8 cellular contexts compared by ENCODE assay signal in genomic region chr16:588889-589657, GRCh38. TPM values are rescaled to one million over a fixed set of nuclear protein-coding genes. Genes with fewer than 3 reads are reported as not detected.
DNase-seq lines count a peak whose midpoint lies in the region; ATAC-seq lines count a peak whose summit lies in the region.

No MANE protein-coding gene starts in this region.

- H3K4me2 ChIP-seq in mesendoderm (ENCODE audit: low read length), result peak overlapping the region; percentile 85

- no peak overlapping the region for H2BK120ac ChIP-seq in mesendoderm (ENCODE audit: low read depth, low read length)

- H3K36me3 Mint-ChIP-seq in effector memory CD8-positive, alpha-beta T cell (ENCODE audit: insufficient read depth), result peaks cover 26% of the 10 kb centered on the region

- peak overlapping the region; percentile 96 to 98 for H3K27ac Mint-ChIP-seq in effector memory CD8-positive, alpha-beta T cell

- no peak overlapping the region for H4K8ac ChIP-seq in mesendoderm (ENCODE audit: low read depth, low read length)

- H3K4ac ChIP-seq in mesendoderm (ENCODE audit: low read depth, low read length), result peak overlapping the region; percentile 29

- peak overlapping the region; percentile 99 for H2BK5ac ChIP-seq in mesendoderm (ENCODE audit: low read length)

- H3K4me3 Mint-ChIP-seq in effector memory CD8-positive, alpha-beta T cell, result peak overlapping the region; percentile 92 to 93

- H3K23ac ChIP-seq in mesendoderm (ENCODE audit: low read length), result peak overlapping the region; percentile 89

- H3K4me1 ChIP-seq in mesendoderm (ENCODE audit: control insufficient read depth, low read depth, low read length), result peaks cover 3% of the 10 kb centered on the region

- H3K9me3 Mint-ChIP-seq in effector memory CD8-positive, alpha-beta T cell, result no peaks in the 10 kb centered on the region

- ATAC-seq in GM21360 (IDR thresholded peaks at IDR 0.05; ENCODE audit: unreplicated experiment), result peak; percentile 55
- peak; percentile 71 for ATAC-seq in effector memory CD8-positive, alpha-beta T cell (replicated peaks)

- no CpG with 5 or more reads among the region's 107 CpGs for WGBS in mesendoderm (ENCODE audit: extremely low coverage, insufficient coverage, low lambda C conversion rate)

- H3K56ac ChIP-seq in mesendoderm (ENCODE audit: low read length), result peak overlapping the region; percentile 100

- peak overlapping the region; percentile 92 for H3K4me3 ChIP-seq in mesendoderm (ENCODE audit: low read length)

- peak overlapping the region; percentile 97 for H3K9ac ChIP-seq in mesendoderm (ENCODE audit: low read length)

- H3K79me2 ChIP-seq in mesendoderm (ENCODE audit: control insufficient read depth, insufficient read depth, low read length), result peaks cover 12% of the 10 kb centered on the region

- peak overlapping the region; percentile 97 for H3K27ac ChIP-seq in mesendoderm (ENCODE audit: low read depth, low read length)

- no peaks in the 10 kb centered on the region for H3K27me3 Mint-ChIP-seq in effector memory CD8-positive, alpha-beta T cell

- no peak overlapping the region for H4K5ac ChIP-seq in mesendoderm (ENCODE audit: low read length)

- H2AK5ac ChIP-seq in mesendoderm (ENCODE audit: low read length), result no peak overlapping the region

- no peak overlapping the region for H2BK15ac ChIP-seq in mesendoderm (replicated peaks; ENCODE audit: low read depth)

- peaks cover 14% of the 10 kb centered on the region for H3K79me1 ChIP-seq in mesendoderm (ENCODE audit: low read length)

- no peaks in the 10 kb centered on the region for H3K36me3 ChIP-seq in mesendoderm (ENCODE audit: control insufficient read depth, insufficient read depth, low read length)

- DNase-seq in COLO829 (ENCODE audit: low spot score), result peak; percentile 86
- peak; percentile 90 for DNase-seq in HT1080 (ENCODE audit: low read depth)
- peak; percentile 95 for DNase-seq in NK-92 treated with Interleukin-12 subunit alpha and Interleukin-12 subunit beta, amount 100 ng/mL, for 24 hours (lab: John Stamatoyannopoulos, UW)
- peak; percentile 93 to 100 (median 99) for DNase-seq in activated CD8-positive, alpha-beta memory T cell treated with anti-CD3 and anti-CD28 coated beads for 48 hours (ENCODE audit: low read depth in 2 of 3, low spot score in 2 of 3)
- peak; percentile 98 to 99 (median 99) for DNase-seq in effector memory CD8-positive, alpha-beta T cell
- peak; percentile 97 for DNase-seq in mesendoderm
- peak; percentile 91 for DNase-seq in stimulated activated CD8-positive, alpha-beta memory T cell treated with anti-CD3 and anti-CD28 coated beads, Interleukin-12 subunit alpha, Interleukin-12 subunit beta, amount 100 ng/mL, for 24 hours (ENCODE audit: extremely low read depth)

- H3K18ac ChIP-seq in mesendoderm (ENCODE audit: low read length), result peak overlapping the region; percentile 86

- H3K27me3 ChIP-seq in mesendoderm (ENCODE audit: insufficient read depth, low read length, poor library complexity), result no peaks in the 10 kb centered on the region

- peaks cover 32 to 35% of the 10 kb centered on the region in 2 donors for H3K4me1 Mint-ChIP-seq in effector memory CD8-positive, alpha-beta T cell (ENCODE audit: low read depth in 2 of 2)

RNA-seq across cellular contexts. Expression of gene RAB40C, which starts 0.8 kb away (rescaled TPM):
- total RNA-seq in HT1080 (2014; rRNA removed; shearing (Covaris generic)), result 12.9 and 15.2 TPM in 2 replicates
- 13.6 and 15.9 TPM in 2 replicates for polyA plus RNA-seq in HT1080 (2015; cell fraction: cytosol; rRNA removed)
- 19.1 and 24.1 TPM in 2 replicates for polyA plus RNA-seq in HT1080 (2015; cell fraction: nucleus; rRNA removed)
- polyA plus RNA-seq in mesendoderm (2013, experiment 1 of 2), result 10.0 TPM
- polyA plus RNA-seq in mesendoderm (2013, experiment 2 of 2), result 9.8 TPM

RNA-seq across cellular contexts. Expression of gene PIGQ, which starts 19.3 kb away (rescaled TPM):
- 38.2 and 53.0 TPM in 2 replicates for total RNA-seq in HT1080 (2014; rRNA removed; shearing (Covaris generic))
- 30.1 and 37.3 TPM in 2 replicates for polyA plus RNA-seq in HT1080 (2015; cell fraction: cytosol; rRNA removed)
- 68.4 and 71.1 TPM in 2 replicates for polyA plus RNA-seq in HT1080 (2015; cell fraction: nucleus; rRNA removed)
- 12.1 TPM for polyA plus RNA-seq in mesendoderm (2013, experiment 1 of 2)
- 12.6 TPM for polyA plus RNA-seq in mesendoderm (2013, experiment 2 of 2)

RNA-seq across cellular contexts. Expression of gene NHLRC4, which starts 22.3 kb away (rescaled TPM):
- total RNA-seq in HT1080 (2014; rRNA removed; shearing (Covaris generic)), result 0.07 and 1.1 TPM in 2 replicates
- polyA plus RNA-seq in HT1080 (2015; cell fraction: cytosol; rRNA removed), result 0.36 and 0.74 TPM in 2 replicates
- polyA plus RNA-seq in HT1080 (2015; cell fraction: nucleus; rRNA removed), result 1.5 and 2.2 TPM in 2 replicates
- polyA plus RNA-seq in mesendoderm (2013, experiment 1 of 2), result 0.08 TPM
- polyA plus RNA-seq in mesendoderm (2013, experiment 2 of 2), result 0.07 TPM

RNA-seq across cellular contexts. Expression of gene PRR35, which starts 28.9 kb away (rescaled TPM):
- 0.10 TPM in 1 of 2 replicates, not detected in the other for total RNA-seq in HT1080 (2014; rRNA removed; shearing (Covaris generic))
- polyA plus RNA-seq in HT1080 (2015; cell fraction: cytosol; rRNA removed), result 0.07 TPM in 1 of 2 replicates, not detected in the other
- polyA plus RNA-seq in HT1080 (2015; cell fraction: nucleus; rRNA removed), result 0.07 and 0.13 TPM in 2 replicates
- 0.04 TPM for polyA plus RNA-seq in mesendoderm (2013, experiment 1 of 2)
- polyA plus RNA-seq in mesendoderm (2013, experiment 2 of 2), result 0.03 TPM

RNA-seq across cellular contexts. Expression of gene WFIKKN1, which starts 41.7 kb away (rescaled TPM):
- total RNA-seq in HT1080 (2014; rRNA removed; shearing (Covaris generic)), result 0.03 and 0.14 TPM in 2 replicates
- 0.01 and 0.20 TPM in 2 replicates for polyA plus RNA-seq in HT1080 (2015; cell fraction: cytosol; rRNA removed)
- 0.12 TPM in 1 of 2 replicates, not detected in the other for polyA plus RNA-seq in HT1080 (2015; cell fraction: nucleus; rRNA removed)
- polyA plus RNA-seq in mesendoderm (2013, experiment 1 of 2), result 1.7 TPM
- polyA plus RNA-seq in mesendoderm (2013, experiment 2 of 2), result 1.7 TPM

Comparison
In these comparisons a context has a peak if more than half of its experiments do, and no peak if none do; other contexts are left out.
1. Peak in every context shown above with its lines: DNase-seq, ATAC-seq, H3K4me3 ChIP-seq and H3K27ac ChIP-seq.